ENCODE assay signal across 18 cellular contexts in the genomic region with DNA sequence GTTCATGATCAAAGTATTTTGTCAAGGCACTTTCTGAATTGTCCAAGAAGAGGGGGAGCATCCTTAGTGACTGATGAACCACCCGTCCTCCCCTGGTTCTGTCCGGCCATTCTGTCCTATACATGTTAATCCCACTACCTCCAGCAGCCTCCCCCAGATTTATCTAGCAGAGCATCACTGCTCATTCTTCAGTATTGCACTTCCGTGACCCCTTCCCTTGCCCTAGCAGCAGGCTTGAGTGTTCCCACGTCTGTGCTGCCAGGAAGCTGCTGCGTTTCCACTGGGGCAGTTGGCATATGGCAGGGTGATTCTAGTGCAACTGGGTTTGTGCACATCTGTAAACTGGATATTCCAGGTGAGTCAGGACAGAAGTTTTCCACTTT. TPM values are rescaled to one million over a fixed set of nuclear protein-coding genes. Genes with fewer than 3 reads are reported as not detected.
A peak's percentile ranks its signal among the peaks of the same experiment; 100 is the strongest.
DNase-seq lines count a peak whose midpoint lies in the region; ATAC-seq, FAIRE-seq and TF ChIP-seq lines count a peak whose summit lies in the region.
"Had no signal": no experiment of that assay in that cellular context is flagged by ENCODE, and none has a peak within 500 bp of the region (broad histone marks: within the 10 kb centered on the region; RNA-seq: fewer than 3 reads in every experiment).

No MANE protein-coding gene starts in this region.

- no peak overlapping the region for H3K9ac ChIP-seq in GM12878 (ENCODE audit: control insufficient read depth, insufficient read depth, low read length)

- H3K27ac ChIP-seq in GM12878 (ENCODE audit: control insufficient read depth, insufficient read depth) (no peak overlapping the region), right lobe of liver (peak overlapping the region in 2 of 3 donors; percentile 33 to 85), right atrium auricular region (no peak overlapping the region)
- H3K27ac ChIP-seq: 22Rv1 had no signal

- intact Hi-C loops in GM12878 (cut with micrococcal nuclease; ENCODE audit: unreplicated experiment), result no loop called here
- intact Hi-C loops in right lobe of liver (cut with DNase I), result no loop called here

- CTCF ChIA-PET in GM12878 (lab: Yijun Ruan, JAX), result interaction anchor here (0.9 to 5.5 kb wide), 7 partner anchors 9 to 98 kb away, joined by 3 to 37 read pairs (median 6); no protein-coding TSS in a partner anchor

- peak overlapping the region; percentile 14; the same call in 1 of the 2 replicates for H3K4me2 ChIP-seq in GM12878 (ENCODE audit: control insufficient read depth, insufficient read depth)

- in situ Hi-C loops in GM12878 (cut with MboI), result no loop called here

- POLR2A ChIA-PET in GM12878 (lab: Charles Lee), result interaction anchor here (0.5 to 2.7 kb wide), 8 partner anchors 8 to 109 kb away, joined by 3 to 18 read pairs (median 4); no protein-coding TSS in a partner anchor

- DNase-seq in DMS 273 (lab: John Stamatoyannopoulos, UW; ENCODE audit: unreplicated experiment), result peak; percentile 12
- no peak for DNase-seq in DMS 273 treated with DMSO at 0.1 percent for 48 hours (lab: John Stamatoyannopoulos, UW)
- DNase-seq in GM12878 (ENCODE audit: low read depth, low spot score), result no peak
- no peak for DNase-seq in right lobe of liver
- DNase-seq in activated T-cell treated with anti-CD3 and anti-CD28 coated beads, Interleukin-2, amount 50 U/mL, for 24 hours, result no peak
- DNase-seq in activated CD8-positive, alpha-beta memory T cell treated with anti-CD3 and anti-CD28 coated beads for 24 hours, result no peak
- no peak for DNase-seq in right atrium auricular region (ENCODE audit: low spot score)
- DNase-seq: CD8-positive, alpha-beta T cell; COR-L47; DMS79; HCEC 1CT; IMR-90; KBM-7 had no signal

- FAIRE-seq in GM12878 (lab: Jason Lieb, UNC), result no peak
- FAIRE-seq: GM12891 had no signal

- H3K79me2 ChIP-seq in GM12878 (ENCODE audit: control insufficient read depth, insufficient read depth, low read length), result peaks cover 24% of the 10 kb centered on the region

- H3K4me3 ChIP-seq in GM12878 (no peak overlapping the region), right lobe of liver (no peak overlapping the region), right atrium auricular region (no peak overlapping the region)

- BruUV-seq in GM12878 (replicated peaks; lab: Mats Ljungman, UMichigan), result no TSS peak

- H3K4me3 Mint-ChIP-seq in activated T-cell treated with anti-CD3 and anti-CD28 coated beads, Interleukin-2, amount 50 U/mL, for 24 hours, result no peak overlapping the region
- H3K4me3 Mint-ChIP-seq: CD14-positive monocyte; CD8-positive, alpha-beta T cell had no signal

- RAD21 ChIA-PET in GM12878 (lab: Charles Lee; ENCODE audit: unreplicated experiment), result interaction anchor here (0.9 to 6.4 kb wide), 8 partner anchors 11 to 66 kb away, joined by 3 to 59 read pairs (median 6); no protein-coding TSS in a partner anchor

- SMC1A ChIA-PET in GM12878 (lab: Charles Lee; ENCODE audit: uncharacterized antibody, unreplicated experiment), result interaction anchor here (1.1 to 9.3 kb wide), 16 partner anchors 9 to 110 kb away, joined by 3 to 73 read pairs (median 8); no protein-coding TSS in a partner anchor

- TF ChIP-seq RAD21 in GM12878 (IDR thresholded peaks at IDR 0.05; ENCODE audit: insufficient read depth, low read depth, low read length), result no peak

- no peak for TF ChIP-seq CTCF in GM12878 (IDR thresholded peaks at IDR 0.05 in 2 of 3, conservative IDR thresholded peaks at IDR 0.05 in 1 of 3; ENCODE audit: control insufficient read depth in 2 of 3, extremely low read depth in 1 of 3, insufficient read depth in 1 of 3, low read depth in 3 of 3, low read length in 3 of 3)
- TF ChIP-seq CTCF in right lobe of liver (IDR thresholded peaks at IDR 0.05), result no peak
- no peak for TF ChIP-seq CTCF in right atrium auricular region (IDR thresholded peaks at IDR 0.05)

- TF ChIP-seq EP300 in GM12878 (IDR thresholded peaks at IDR 0.05; ENCODE audit: borderline replicate concordance in 1 of 2, control insufficient read depth in 1 of 2, low read depth in 2 of 2, low read length in 2 of 2), result no peak

- TF ChIP-seq POLR2A in GM12878 (IDR thresholded peaks at IDR 0.05; ENCODE audit: low read depth, low read length) (no peak), right lobe of liver (IDR thresholded peaks at IDR 0.05) (no peak)

- no peak for ATAC-seq in GM12878
- peak in 1 of 4 donors; percentile 3 for ATAC-seq in right lobe of liver
- no peak for ATAC-seq in HG03571 (IDR thresholded peaks at IDR 0.05; ENCODE audit: unreplicated experiment)
- ATAC-seq: CD8-positive, alpha-beta T cell had no signal

- H3K27ac Mint-ChIP-seq in activated T-cell treated with anti-CD3 and anti-CD28 coated beads, Interleukin-2, amount 50 U/mL, for 24 hours, result no peak overlapping the region
- H3K27ac Mint-ChIP-seq: CD14-positive monocyte; CD8-positive, alpha-beta T cell had no signal

- WGBS in GM12878 (ENCODE audit: insufficient coverage, insufficient replicate concordance, low lambda C conversion rate, missing lambda C conversion rate), result 99% methylated on average over 5 of the region's 5 CpGs
- WGBS in right lobe of liver (ENCODE audit: insufficient coverage, low coverage, low lambda C conversion rate, missing lambda C conversion rate), result 29% methylated on average over 4 of the region's 5 CpGs

- peaks cover 73% of the 10 kb centered on the region for H3K27me3 Mint-ChIP-seq in activated T-cell treated with anti-CD3 and anti-CD28 coated beads, Interleukin-2, amount 50 U/mL, for 24 hours

- H3K4me1 Mint-ChIP-seq in activated T-cell treated with anti-CD3 and anti-CD28 coated beads, Interleukin-2, amount 50 U/mL, for 24 hours (ENCODE audit: low read depth), result peaks cover 16% of the 10 kb centered on the region

- H3K36me3 ChIP-seq in GM12878 (ENCODE audit: control insufficient read depth in 2 of 2, insufficient read depth in 2 of 2, low read length in 1 of 2), result peaks cover 0 to 4% of the 10 kb centered on the region in 2 experiments; a peak in 1 of 4 replicates
- no peaks in the 10 kb centered on the region for H3K36me3 ChIP-seq in right lobe of liver
- no peaks in the 10 kb centered on the region for H3K36me3 ChIP-seq in right atrium auricular region

- H2AFZ ChIP-seq in GM12878 (ENCODE audit: control insufficient read depth, low read depth, low read length), result no peak overlapping the region

- H3K27me3 ChIP-seq in GM12878 (replicated peaks in 1 of 2; ENCODE audit: control insufficient read depth in 2 of 2, insufficient read depth in 2 of 2, low read length in 1 of 2) (no peaks in the 10 kb centered on the region), right lobe of liver (no peaks in the 10 kb centered on the region), right atrium auricular region (peaks cover 0 to 15% of the 10 kb centered on the region in 2 donors)

- no peaks in the 10 kb centered on the region for H3K36me3 Mint-ChIP-seq in activated T-cell treated with anti-CD3 and anti-CD28 coated beads, Interleukin-2, amount 50 U/mL, for 24 hours (ENCODE audit: low read depth)
- H3K36me3 Mint-ChIP-seq: CD14-positive monocyte; CD8-positive, alpha-beta T cell had no signal

- H4K20me1 ChIP-seq in GM12878 (ENCODE audit: control insufficient read depth, insufficient read depth), result no peaks in the 10 kb centered on the region

- H3K9me3 Mint-ChIP-seq in activated T-cell treated with anti-CD3 and anti-CD28 coated beads, Interleukin-2, amount 50 U/mL, for 24 hours, result no peaks in the 10 kb centered on the region
- H3K9me3 Mint-ChIP-seq: CD8-positive, alpha-beta T cell had no signal

- H3K9me3 ChIP-seq in GM12878 (replicated peaks; ENCODE audit: control insufficient read depth, insufficient read depth, low read length) (no peaks in the 10 kb centered on the region), right lobe of liver (no peaks in the 10 kb centered on the region), right atrium auricular region (no peaks in the 10 kb centered on the region)

- peaks cover 7% of the 10 kb centered on the region; the same call in 1 of the 2 replicates for H3K4me1 ChIP-seq in GM12878 (ENCODE audit: control insufficient read depth, insufficient read depth, low read length)
- peaks cover 0 to 52% (median 13%) of the 10 kb centered on the region in 4 donors for H3K4me1 ChIP-seq in right lobe of liver
- H3K4me1 ChIP-seq in right atrium auricular region, result peaks cover 0 to 7% of the 10 kb centered on the region in 2 donors

TF ChIP-seq in GM12878, 131 proteins besides CTCF, POLR2A, EP300 and RAD21 (continues in another document):
- TF ChIP-seq HDAC6 (IDR thresholded peaks at IDR 0.05; ENCODE audit: unreplicated experiment), result no peak
- TF ChIP-seq CBFB (IDR thresholded peaks at IDR 0.05; ENCODE audit: low read depth), result no peak
- no peak for TF ChIP-seq RB1 (IDR thresholded peaks at IDR 0.05; ENCODE audit: borderline replicate concordance)
- no peak for TF ChIP-seq CHD1 (IDR thresholded peaks at IDR 0.05; ENCODE audit: low read depth, low read length)
- no peak for TF ChIP-seq JUNB (IDR thresholded peaks at IDR 0.05)
- TF ChIP-seq FOXK2 (IDR thresholded peaks at IDR 0.05), result no peak
- TF ChIP-seq SMC3 (IDR thresholded peaks at IDR 0.05; ENCODE audit: borderline replicate concordance, low read length), result no peak
- TF ChIP-seq MEF2A (IDR thresholded peaks at IDR 0.05; ENCODE audit: insufficient read depth, low read depth, low read length), result no peak

RNA-seq across cellular contexts. Expression of gene GLDC, which starts 4.5 kb away (rescaled TPM):
- 105 and 125 TPM in 2 replicates for total RNA-seq in GM12878 (2013; cell fraction: nucleolus; rRNA removed)
- total RNA-seq in GM12878 (2014; rRNA removed) (124 and 125 TPM in 2 replicates), GM12878 (2014; rRNA removed; fragmentation: Illumina TruSeq; extraction: Trizol) (97.0 and 101 TPM in 2 replicates), GM12878 (2021) (117 and 119 TPM in 2 replicates), right lobe of liver (100 to 1,000 TPM in 1 of 6 experiments, 10 to 100 TPM in 5; 76.2 to 103 (median 89.3) TPM), right atrium auricular region (under 1 TPM in 1 of 2 donors, not detected in 1; 0.39 TPM)
- polyA plus RNA-seq in GM12878 (2011; ENCODE audit: low read depth), result 49.3 TPM
- polyA plus RNA-seq in GM12878 (2011; rRNA removed) (165 and 166 TPM in 2 replicates), GM12878 (2014; fragmentation: Illumina TruSeq; extraction: Trizol) (150 and 156 TPM in 2 replicates), GM12878 (2014; fragmentation: Nextera tagmentation; extraction: Ambion mirVana) (100 to 1,000 TPM in 1 of 2 experiments, 10 to 100 TPM in 1; 88.2 to 112 TPM), GM12878 (2014; rRNA removed) (128 and 129 TPM in 2 replicates), GM12878 (2016; fragmentation: Nextera tagmentation; extraction: Ambion mirVana) (100 to 1,000 TPM in 1 of 2 experiments, 10 to 100 TPM in 1; 33.1 to 101 TPM)
- polyA plus RNA-seq in GM12878 (2011; cell fraction: cytosol; rRNA removed), result 96.2 and 109 TPM in 2 replicates
- polyA plus RNA-seq in GM12878 (2011; cell fraction: nucleus; rRNA removed), result 487 and 685 TPM in 2 replicates
- 38.4 and 38.7 TPM in 2 replicates for polyA plus RNA-seq in GM12878 (2012)
- polyA minus RNA-seq in GM12878 (2011; rRNA and poly(A)+ RNA removed), result 232 and 238 TPM in 2 replicates
- polyA minus RNA-seq in GM12878 (2011; cell fraction: cytosol; rRNA and poly(A)+ RNA removed), result 48.2 and 51.0 TPM in 2 replicates
- polyA minus RNA-seq in GM12878 (2011; cell fraction: nucleus; rRNA and poly(A)+ RNA removed), result 170 and 175 TPM in 2 replicates
- total RNA-seq: CD8-positive, alpha-beta T cell; H4 had no signal
- polyA plus RNA-seq: CD14-positive monocyte had no signal

Comparison
In these comparisons a context has a peak if more than half of its experiments do, and no peak if none do; other contexts are left out.
1. H3K27ac ChIP-seq: peak in right lobe of liver (2 of 3); none in GM12878 (single experiment) and right atrium auricular region (0 of 2).
2. RNA of gene GLDC, which starts 4.5 kb away (total RNA-seq): 97.0 to 125 TPM in GM12878 and 76.2 to 103 TPM in right lobe of liver; 0.39 TPM in right atrium auricular region; every median in the first group is over 10 times any median in the second.